Comparison of ENCODE assay signal across 34 cellular contexts in the genomic region with DNA sequence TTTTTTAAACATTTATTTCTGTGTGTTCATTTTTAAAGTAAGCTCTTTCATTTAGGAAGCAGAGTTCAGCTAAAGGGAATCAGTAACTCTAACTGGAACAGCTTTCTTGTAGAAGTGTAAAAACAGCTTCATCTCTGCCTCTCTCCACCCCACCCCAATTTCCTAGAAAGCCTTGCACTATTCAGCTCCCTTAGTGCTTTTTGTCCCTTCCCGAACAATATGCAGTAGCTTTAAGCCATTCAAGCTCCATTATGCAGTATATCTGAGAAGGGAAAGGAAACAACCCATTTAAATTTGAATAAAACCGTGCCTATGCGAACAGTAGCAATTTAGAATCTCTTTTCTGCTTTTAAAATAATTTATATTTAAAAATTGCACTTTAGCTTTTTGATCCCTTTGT.
"Had no signal": no experiment of that assay in that cellular context is flagged by ENCODE, and none has a peak within 500 bp of the region (broad histone marks: within the 10 kb centered on the region; RNA-seq: fewer than 3 reads in every experiment).

No MANE protein-coding gene starts in this region.

- H3K4me1 ChIP-seq: adrenal gland, body of pancreas, breast epithelium, colonic mucosa, esophagus squamous epithelium had no signal

- H3K27ac Mint-ChIP-seq: activated CD4-positive, alpha-beta memory T cell treated with anti-CD3 and anti-CD28 coated beads for 36 hours; activated CD4-positive, alpha-beta T cell treated with anti-CD3 and anti-CD28 coated beads for 36 hours; activated CD4-positive, alpha-beta T cell treated with anti-CD3 and anti-CD28 coated beads, Interleukin-2, amount 10 ng/mL, durations not matched to agents 24 days and 14 days; activated CD8-positive, alpha-beta memory T cell treated with anti-CD3 and anti-CD28 coated beads, Interleukin-2, amount 10 ng/mL, durations not matched to agents 7 days and 5 days; activated CD8-positive, alpha-beta T cell treated with anti-CD3 and anti-CD28 coated beads, Interleukin-2, amount 10 ng/mL, durations not matched to agents 7 days and 5 days; activated naive CD4-positive, alpha-beta T cell treated with anti-CD3 and anti-CD28 coated beads for 36 hours; activated naive CD4-positive, alpha-beta T cell treated with anti-CD3 and anti-CD28 coated beads, Interleukin-2, amount 50 U/mL, for 24 hours; activated naive CD8-positive, alpha-beta T cell treated with anti-CD3 and anti-CD28 coated beads for 36 hours; activated naive CD8-positive, alpha-beta T cell treated with anti-CD3 and anti-CD28 coated beads, Interleukin-2, amount 50 U/mL, for 24 hours; activated T-helper 1 cell treated with anti-CD3 and anti-CD28 coated beads, Interleukin-12 subunit alpha, Interleukin-12 subunit beta, Interleukin-2, Interleukin-4 antibody, amounts not matched to agents 30 ng/mL and 10 ng/mL and 1 ng/mL, durations not matched to agents 14 hours and 24 hours and 36 hours; activated T-helper 2 cell treated with anti-CD3 and anti-CD28 coated beads, Interferon-gamma antibody, Interleukin-2, Interleukin-4, amounts not matched to agents 10 μg/mL and 5 μg/mL and 100 μg/mL, durations not matched to agents 14 hours and 24 hours and 36 hours; T-helper 17 cell; T-helper 2 cell treated with Interferon-gamma antibody and Interleukin-4, amounts not matched to agents 5 μg/mL and 100 μg/mL, for 36 hours had no signal

- H3K27me3 Mint-ChIP-seq: activated CD8-positive, alpha-beta memory T cell treated with anti-CD3 and anti-CD28 coated beads, Interleukin-2, amount 10 ng/mL, durations not matched to agents 7 days and 5 days had no signal

- H3K27me3 ChIP-seq: adrenal gland, body of pancreas, breast epithelium, cardiac muscle cell, colonic mucosa, esophagus squamous epithelium had no signal

- H3K9me3 ChIP-seq: adrenal gland, body of pancreas, breast epithelium, colonic mucosa, esophagus squamous epithelium had no signal

- H3K4me3 ChIP-seq: adrenal gland, body of pancreas, breast epithelium, cardiac muscle cell, colonic mucosa, esophagus squamous epithelium had no signal

- H3K4me1 Mint-ChIP-seq: activated CD4-positive, alpha-beta T cell treated with anti-CD3 and anti-CD28 coated beads for 36 hours; activated CD4-positive, alpha-beta T cell treated with anti-CD3 and anti-CD28 coated beads, Interleukin-2, amount 10 ng/mL, durations not matched to agents 24 days and 14 days; activated CD8-positive, alpha-beta memory T cell treated with anti-CD3 and anti-CD28 coated beads, Interleukin-2, amount 10 ng/mL, durations not matched to agents 7 days and 5 days; activated naive CD4-positive, alpha-beta T cell treated with anti-CD3 and anti-CD28 coated beads, Interleukin-2, amount 50 U/mL, for 24 hours; activated naive CD8-positive, alpha-beta T cell treated with anti-CD3 and anti-CD28 coated beads for 36 hours; activated naive CD8-positive, alpha-beta T cell treated with anti-CD3 and anti-CD28 coated beads, Interleukin-2, amount 50 U/mL, for 24 hours; T-helper 17 cell had no signal

- H3K36me3 ChIP-seq: adrenal gland, breast epithelium, cardiac muscle cell, colonic mucosa, esophagus squamous epithelium, WERI-Rb-1 had no signal

- ATAC-seq: activated CD4-positive, alpha-beta T cell treated with anti-CD3 and anti-CD28 coated beads for 36 hours; activated CD8-positive, alpha-beta memory T cell treated with anti-CD3 and anti-CD28 coated beads, Interleukin-2, amount 10 ng/mL, durations not matched to agents 7 days and 5 days; activated CD8-positive, alpha-beta T cell treated with anti-CD3 and anti-CD28 coated beads, Interleukin-2, amount 10 ng/mL, durations not matched to agents 7 days and 5 days; activated naive CD8-positive, alpha-beta T cell treated with anti-CD3 and anti-CD28 coated beads, Interleukin-2, amount 50 U/mL, for 24 hours; body of pancreas; T-helper 17 cell had no signal

- DNase-seq: activated CD4-positive, alpha-beta memory T cell treated with anti-CD3 and anti-CD28 coated beads for 36 hours; activated CD4-positive, alpha-beta T cell treated with anti-CD3 and anti-CD28 coated beads for 36 hours; activated CD4-positive, alpha-beta T cell treated with anti-CD3 and anti-CD28 coated beads, Interleukin-2, amount 10 ng/mL, durations not matched to agents 24 days and 14 days; activated CD4-positive, CD25-positive, alpha-beta regulatory T cell; activated CD4-positive, CD25-positive, alpha-beta regulatory T cell treated with anti-CD3 and anti-CD28 coated beads, Interleukin-2, amount 50 U/mL, for 72 hours; activated CD8-positive, alpha-beta memory T cell treated with anti-CD3 and anti-CD28 coated beads, Interleukin-2, amount 10 ng/mL, durations not matched to agents 7 days and 5 days; activated CD8-positive, alpha-beta memory T cell treated with anti-CD3 and anti-CD28 coated beads, Interleukin-2, amount 50 U/mL, for 4 hours; activated CD8-positive, alpha-beta T cell treated with anti-CD3 and anti-CD28 coated beads, Interleukin-2, amount 10 ng/mL, durations not matched to agents 7 days and 5 days; activated effector memory CD4-positive, alpha-beta T cell treated with anti-CD3 and anti-CD28 coated beads, Interleukin-2, amount 50 U/mL, for 16 hours; activated naive CD4-positive, alpha-beta T cell treated with anti-CD3 and anti-CD28 coated beads for 36 hours; activated naive CD8-positive, alpha-beta T cell treated with anti-CD3 and anti-CD28 coated beads for 36 hours; activated naive CD8-positive, alpha-beta T cell treated with anti-CD3 and anti-CD28 coated beads, Interleukin-2, amount 50 U/mL, for 24 hours; activated T-cell treated with anti-CD3 and anti-CD28 coated beads, Interleukin-2, amount 50 U/mL, for 1 hour; activated T-cell treated with anti-CD3 and anti-CD28 coated beads, Interleukin-2, amount 50 U/mL, for 48 hours; adrenal gland; amygdala; aorta; body of pancreas; central memory CD4-positive, alpha-beta T cell; cerebellar nuclear complex; colonic mucosa; effector CD8-positive, alpha-beta T cell; esophagus squamous epithelium; head of caudate nucleus; T-helper 17 cell; T1000; WERI-Rb-1 had no signal

- H3K9me3 Mint-ChIP-seq: activated CD4-positive, alpha-beta memory T cell treated with anti-CD3 and anti-CD28 coated beads for 36 hours; activated CD4-positive, alpha-beta T cell treated with anti-CD3 and anti-CD28 coated beads, Interleukin-2, amount 10 ng/mL, durations not matched to agents 24 days and 14 days; activated naive CD4-positive, alpha-beta T cell treated with anti-CD3 and anti-CD28 coated beads for 36 hours; activated naive CD4-positive, alpha-beta T cell treated with anti-CD3 and anti-CD28 coated beads, Interleukin-2, amount 50 U/mL, for 24 hours; activated naive CD8-positive, alpha-beta T cell treated with anti-CD3 and anti-CD28 coated beads for 36 hours; activated naive CD8-positive, alpha-beta T cell treated with anti-CD3 and anti-CD28 coated beads, Interleukin-2, amount 50 U/mL, for 24 hours; activated T-helper 1 cell treated with anti-CD3 and anti-CD28 coated beads, Interleukin-12 subunit alpha, Interleukin-12 subunit beta, Interleukin-2, Interleukin-4 antibody, amounts not matched to agents 30 ng/mL and 10 ng/mL and 1 ng/mL, durations not matched to agents 14 hours and 24 hours and 36 hours; activated T-helper 2 cell treated with anti-CD3 and anti-CD28 coated beads, Interferon-gamma antibody, Interleukin-2, Interleukin-4, amounts not matched to agents 10 μg/mL and 5 μg/mL and 100 μg/mL, durations not matched to agents 14 hours and 24 hours and 36 hours; T-helper 2 cell treated with Interferon-gamma antibody and Interleukin-4, amounts not matched to agents 5 μg/mL and 100 μg/mL, for 36 hours had no signal

- H3K36me3 Mint-ChIP-seq: activated CD4-positive, alpha-beta memory T cell treated with anti-CD3 and anti-CD28 coated beads for 36 hours; activated CD8-positive, alpha-beta memory T cell treated with anti-CD3 and anti-CD28 coated beads, Interleukin-2, amount 10 ng/mL, durations not matched to agents 7 days and 5 days; activated naive CD4-positive, alpha-beta T cell treated with anti-CD3 and anti-CD28 coated beads, Interleukin-2, amount 50 U/mL, for 24 hours; activated naive CD8-positive, alpha-beta T cell treated with anti-CD3 and anti-CD28 coated beads for 36 hours had no signal

- H3K4me3 Mint-ChIP-seq: activated CD4-positive, alpha-beta memory T cell treated with anti-CD3 and anti-CD28 coated beads for 36 hours; activated CD4-positive, alpha-beta T cell treated with anti-CD3 and anti-CD28 coated beads for 36 hours; activated CD4-positive, alpha-beta T cell treated with anti-CD3 and anti-CD28 coated beads, Interleukin-2, amount 10 ng/mL, durations not matched to agents 24 days and 14 days; activated CD8-positive, alpha-beta memory T cell treated with anti-CD3 and anti-CD28 coated beads, Interleukin-2, amount 10 ng/mL, durations not matched to agents 7 days and 5 days; activated CD8-positive, alpha-beta T cell treated with anti-CD3 and anti-CD28 coated beads, Interleukin-2, amount 10 ng/mL, durations not matched to agents 7 days and 5 days; activated naive CD4-positive, alpha-beta T cell treated with anti-CD3 and anti-CD28 coated beads for 36 hours; activated naive CD4-positive, alpha-beta T cell treated with anti-CD3 and anti-CD28 coated beads, Interleukin-2, amount 50 U/mL, for 24 hours; activated naive CD8-positive, alpha-beta T cell treated with anti-CD3 and anti-CD28 coated beads for 36 hours; activated naive CD8-positive, alpha-beta T cell treated with anti-CD3 and anti-CD28 coated beads, Interleukin-2, amount 50 U/mL, for 24 hours; activated T-helper 1 cell treated with anti-CD3 and anti-CD28 coated beads, Interleukin-12 subunit alpha, Interleukin-12 subunit beta, Interleukin-2, Interleukin-4 antibody, amounts not matched to agents 30 ng/mL and 10 ng/mL and 1 ng/mL, durations not matched to agents 14 hours and 24 hours and 36 hours; T-helper 17 cell; T-helper 2 cell treated with Interferon-gamma antibody and Interleukin-4, amounts not matched to agents 5 μg/mL and 100 μg/mL, for 36 hours had no signal

- H3K27ac ChIP-seq: adrenal gland, body of pancreas, breast epithelium, cardiac muscle cell, colonic mucosa, epithelial cell of prostate, esophagus squamous epithelium, WERI-Rb-1 had no signal
